ENCODE assay signal across 8 cellular contexts in genomic region chr19:39400997-39401548, GRCh38.
DNase-seq lines count a peak whose midpoint lies in the region; ATAC-seq and TF ChIP-seq lines count a peak whose summit lies in the region.

No MANE protein-coding gene starts in this region.

- peaks cover 14% of the 10 kb centered on the region; the same call in 1 of the 2 replicates for H3K36me3 ChIP-seq in DOHH2 (ENCODE audit: control insufficient read depth, low read length)
- H3K36me3 ChIP-seq in Loucy (ENCODE audit: insufficient read depth, low read length): no peaks in the 10 kb centered on the region
- H3K36me3 ChIP-seq in duodenal mucosa (ENCODE audit: control insufficient read depth in 1 of 2, insufficient read depth in 2 of 2, low read length in 2 of 2): peaks cover 0 to 6% of the 10 kb centered on the region in 2 donors
- no peaks in the 10 kb centered on the region for H3K36me3 ChIP-seq in parathyroid adenoma (ENCODE audit: control insufficient read depth, insufficient read depth, low read length)

- H3K4me2 ChIP-seq in DOHH2 (ENCODE audit: low read length) (peak overlapping the region; percentile 97), Loucy (ENCODE audit: low read depth, low read length, poor library complexity, severe bottlenecking) (peak overlapping the region; percentile 75), parathyroid adenoma (ENCODE audit: low read length) (peak overlapping the region; percentile 10)

- H3K4me1 ChIP-seq in DOHH2 (ENCODE audit: control insufficient read depth, low read length) (peaks cover 88% of the 10 kb centered on the region), Loucy (ENCODE audit: insufficient read depth, low read length, poor library complexity, severe bottlenecking) (peaks cover 44% of the 10 kb centered on the region), duodenal mucosa (ENCODE audit: control insufficient read depth in 1 of 2, insufficient read depth in 2 of 2, low read length in 2 of 2) (peaks cover 61 to 72% of the 10 kb centered on the region in 2 donors), parathyroid adenoma (peaks cover 43% of the 10 kb centered on the region)

- H3K79me2 ChIP-seq in DOHH2 (ENCODE audit: control insufficient read depth, low read length) (peaks cover 20% of the 10 kb centered on the region), Loucy (ENCODE audit: insufficient read depth, low read length) (no peaks in the 10 kb centered on the region), parathyroid adenoma (peaks cover 4% of the 10 kb centered on the region)

- H4K20me1 ChIP-seq in DOHH2 (ENCODE audit: control insufficient read depth, insufficient read depth, low read depth, low read length) (no peaks in the 10 kb centered on the region), Loucy (ENCODE audit: insufficient read depth, low read length, poor library complexity, severe bottlenecking) (no peaks in the 10 kb centered on the region)

- H2AFZ ChIP-seq in Loucy (ENCODE audit: low read length) (no peak overlapping the region), parathyroid adenoma (peak overlapping the region; percentile 43)

- H3K27ac ChIP-seq in DOHH2 (ENCODE audit: low read depth, low read length) (peak overlapping the region; percentile 97), duodenal mucosa (ENCODE audit: low read depth, low read length) (peak overlapping the region; percentile 98), parathyroid adenoma (peak overlapping the region; percentile 100)

- no peak for DNase-seq in nucleus accumbens (lab: John Stamatoyannopoulos, UW)
- DNase-seq in GF-D8 (lab: John Stamatoyannopoulos, UW): no peak
- no peak for DNase-seq in superior temporal gyrus (ENCODE audit: extremely low spot score)

- H3K9ac ChIP-seq in Loucy (ENCODE audit: low read depth, low read length, poor library complexity, severe bottlenecking): peak overlapping the region; percentile 79
- H3K9ac ChIP-seq in duodenal mucosa (ENCODE audit: low read depth in 1 of 2, low read length in 2 of 2): peak overlapping the region; percentile 48 to 55
- no peak overlapping the region for H3K9ac ChIP-seq in parathyroid adenoma

- TF ChIP-seq CTCF in DOHH2 (IDR thresholded peaks at IDR 0.05; ENCODE audit: low read depth, low read length, poor library complexity, severe bottlenecking) (no peak), Loucy (conservative IDR thresholded peaks at IDR 0.05; ENCODE audit: low read length) (no peak), parathyroid adenoma (IDR thresholded peaks at IDR 0.05) (no peak)

- H3K9me3 ChIP-seq in DOHH2 (ENCODE audit: control insufficient read depth, insufficient read depth, low read length): no peaks in the 10 kb centered on the region
- no peaks in the 10 kb centered on the region for H3K9me3 ChIP-seq in Loucy (ENCODE audit: insufficient read depth, low read depth, low read length)
- no peaks in the 10 kb centered on the region for H3K9me3 ChIP-seq in duodenal mucosa (ENCODE audit: control insufficient read depth in 1 of 2, low read length in 2 of 2)
- no peaks in the 10 kb centered on the region for H3K9me3 ChIP-seq in parathyroid adenoma (ENCODE audit: control insufficient read depth, low read length)

- H3K27me3 ChIP-seq in DOHH2 (ENCODE audit: control insufficient read depth, low read length): no peaks in the 10 kb centered on the region
- H3K27me3 ChIP-seq in Loucy (ENCODE audit: insufficient read depth, low read length, poor library complexity, severe bottlenecking): no peaks in the 10 kb centered on the region
- no peaks in the 10 kb centered on the region for H3K27me3 ChIP-seq in duodenal mucosa (ENCODE audit: control insufficient read depth in 1 of 2, insufficient read depth in 2 of 2, low read length in 2 of 2)
- H3K27me3 ChIP-seq in parathyroid adenoma (ENCODE audit: control insufficient read depth, insufficient read depth, low read length): no peaks in the 10 kb centered on the region

- H3K9me2 ChIP-seq in DOHH2 (replicated peaks; ENCODE audit: control insufficient read depth, low read length): no peaks in the 10 kb centered on the region
- no peaks in the 10 kb centered on the region for H3K9me2 ChIP-seq in Loucy (replicated peaks; ENCODE audit: low read depth, low read length)

- ATAC-seq in GM19328 (IDR thresholded peaks at IDR 0.05; ENCODE audit: unreplicated experiment): no peak

- H3K4me3 ChIP-seq in DOHH2 (ENCODE audit: low read length) (peak overlapping the region; percentile 99), Loucy (ENCODE audit: low read length, poor library complexity, severe bottlenecking) (no peak overlapping the region), duodenal mucosa (ENCODE audit: low read depth in 1 of 2, low read length in 2 of 2) (peak overlapping the region; percentile 19 to 21), parathyroid adenoma (ENCODE audit: low read depth, low read length) (no peak overlapping the region)

- H3F3A ChIP-seq in DOHH2 (ENCODE audit: control insufficient read depth, insufficient read depth): peaks cover 39% of the 10 kb centered on the region
- H3F3A ChIP-seq in Loucy (ENCODE audit: low read depth): peaks cover 4% of the 10 kb centered on the region

Comparison
In these comparisons a context has a peak if more than half of its experiments do, and no peak if none do; other contexts are left out.
1. H3K4me2 ChIP-seq: peak in every context shown above with its lines; median percentile 97 in DOHH2; 75 in Loucy; 10 in parathyroid adenoma.
2. H3K4me3 ChIP-seq: peak in DOHH2 (single experiment) and duodenal mucosa (2 of 2); none in Loucy (single experiment) and parathyroid adenoma (single experiment).
3. Peak in every context shown above with its lines, with median percentiles within 50 percentile points of each other: H3K27ac ChIP-seq.